31 cellular contexts compared by ENCODE assay signal in the genomic region with DNA sequence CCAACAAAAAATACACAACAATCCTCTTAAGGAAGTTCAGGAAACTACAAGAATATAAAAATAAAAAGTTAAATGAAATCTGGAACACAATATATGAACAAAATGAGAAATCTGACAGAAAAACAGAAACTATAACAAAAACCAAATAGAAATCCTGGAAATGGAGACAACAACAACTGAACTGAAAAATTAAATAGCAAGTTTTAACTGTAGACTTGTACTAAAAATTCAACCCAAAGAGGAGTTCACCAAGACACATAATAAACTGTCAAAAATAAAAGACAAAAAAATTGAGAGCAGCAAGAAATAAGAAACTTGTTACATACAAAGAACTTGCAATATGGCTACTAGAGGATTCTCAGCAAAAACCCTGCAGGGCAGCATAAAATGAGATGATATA.
"Had no signal": no experiment of that assay in that cellular context is flagged by ENCODE, and none has a peak within 500 bp of the region (broad histone marks: within the 10 kb centered on the region; RNA-seq: fewer than 3 reads in every experiment).

No MANE protein-coding gene starts in this region.

- H3K4me3 Mint-ChIP-seq: activated B cell treated with CpG ODN at 0.5 μM for 24 hours; activated CD4-positive, alpha-beta memory T cell treated with anti-CD3 and anti-CD28 coated beads, Interleukin-2, amount 10 ng/mL, durations not matched to agents 7 days and 5 days; activated CD4-positive, alpha-beta T cell treated with anti-CD3 and anti-CD28 coated beads, Interleukin-2, amount 10 ng/mL, durations not matched to agents 24 days and 14 days; activated CD8-positive, alpha-beta memory T cell treated with anti-CD3 and anti-CD28 coated beads, Interleukin-2, amount 10 ng/mL, durations not matched to agents 7 days and 5 days; activated CD8-positive, alpha-beta T cell treated with anti-CD3 and anti-CD28 coated beads, Interleukin-2, amount 10 ng/mL, durations not matched to agents 7 days and 5 days; activated naive CD4-positive, alpha-beta T cell treated with anti-CD3 and anti-CD28 coated beads for 36 hours; activated naive CD8-positive, alpha-beta T cell treated with anti-CD3 and anti-CD28 coated beads for 36 hours; activated T-cell treated with anti-CD3 and anti-CD28 coated beads, Interleukin-2, amount 50 U/mL, for 4 hours; central memory CD8-positive, alpha-beta T cell; T-helper 1 cell treated with Interleukin-12 subunit alpha and Interleukin-12 subunit beta and Interleukin-4 antibody, amounts not matched to agents 30 μg/mL and 1 μg/mL, for 36 hours had no signal

- H3K4me1 Mint-ChIP-seq: activated B cell treated with CpG ODN at 0.5 μM for 24 hours; activated CD4-positive, alpha-beta memory T cell treated with anti-CD3 and anti-CD28 coated beads, Interleukin-2, amount 10 ng/mL, durations not matched to agents 7 days and 5 days; activated CD4-positive, alpha-beta T cell treated with anti-CD3 and anti-CD28 coated beads, Interleukin-2, amount 10 ng/mL, durations not matched to agents 24 days and 14 days; activated CD8-positive, alpha-beta memory T cell treated with anti-CD3 and anti-CD28 coated beads, Interleukin-2, amount 10 ng/mL, durations not matched to agents 7 days and 5 days; central memory CD8-positive, alpha-beta T cell had no signal

- H3K27me3 Mint-ChIP-seq: activated B cell treated with CpG ODN at 0.5 μM for 24 hours; activated CD4-positive, alpha-beta memory T cell treated with anti-CD3 and anti-CD28 coated beads, Interleukin-2, amount 10 ng/mL, durations not matched to agents 7 days and 5 days; activated CD4-positive, alpha-beta T cell treated with anti-CD3 and anti-CD28 coated beads, Interleukin-2, amount 10 ng/mL, durations not matched to agents 24 days and 14 days; activated CD8-positive, alpha-beta memory T cell treated with anti-CD3 and anti-CD28 coated beads, Interleukin-2, amount 10 ng/mL, durations not matched to agents 7 days and 5 days; activated naive CD8-positive, alpha-beta T cell treated with anti-CD3 and anti-CD28 coated beads for 36 hours; central memory CD8-positive, alpha-beta T cell had no signal

- H3K27ac Mint-ChIP-seq: activated B cell treated with CpG ODN at 0.5 μM for 24 hours; activated CD4-positive, alpha-beta memory T cell treated with anti-CD3 and anti-CD28 coated beads, Interleukin-2, amount 10 ng/mL, durations not matched to agents 7 days and 5 days; activated CD4-positive, alpha-beta T cell treated with anti-CD3 and anti-CD28 coated beads, Interleukin-2, amount 10 ng/mL, durations not matched to agents 24 days and 14 days; activated CD8-positive, alpha-beta memory T cell treated with anti-CD3 and anti-CD28 coated beads, Interleukin-2, amount 10 ng/mL, durations not matched to agents 7 days and 5 days; activated CD8-positive, alpha-beta T cell treated with anti-CD3 and anti-CD28 coated beads, Interleukin-2, amount 10 ng/mL, durations not matched to agents 7 days and 5 days; activated naive CD4-positive, alpha-beta T cell treated with anti-CD3 and anti-CD28 coated beads for 36 hours; activated naive CD4-positive, alpha-beta T cell treated with anti-CD3 and anti-CD28 coated beads, Interleukin-2, amount 50 U/mL, for 72 hours; activated naive CD8-positive, alpha-beta T cell treated with anti-CD3 and anti-CD28 coated beads for 36 hours; T-helper 1 cell treated with Interleukin-12 subunit alpha and Interleukin-12 subunit beta and Interleukin-4 antibody, amounts not matched to agents 30 μg/mL and 1 μg/mL, for 36 hours had no signal

- ATAC-seq: activated CD8-positive, alpha-beta memory T cell treated with anti-CD3 and anti-CD28 coated beads, Interleukin-2, amount 10 ng/mL, durations not matched to agents 7 days and 5 days; activated CD8-positive, alpha-beta T cell treated with anti-CD3 and anti-CD28 coated beads, Interleukin-2, amount 10 ng/mL, durations not matched to agents 7 days and 5 days; activated naive CD4-positive, alpha-beta T cell treated with anti-CD3 and anti-CD28 coated beads, Interleukin-2, amount 50 U/mL, for 72 hours; activated T-cell treated with anti-CD3 and anti-CD28 coated beads, Interleukin-2, amount 50 U/mL, for 4 hours; body of pancreas had no signal

- DNase-seq: activated B cell treated with CpG ODN at 0.5 μM for 24 hours; activated CD4-positive, alpha-beta memory T cell treated with anti-CD3 and anti-CD28 coated beads, Interleukin-2, amount 10 ng/mL, durations not matched to agents 7 days and 5 days; activated CD4-positive, alpha-beta T cell treated with anti-CD3 and anti-CD28 coated beads for 4 hours; activated CD4-positive, alpha-beta T cell treated with anti-CD3 and anti-CD28 coated beads, Interleukin-2, amount 10 ng/mL, durations not matched to agents 24 days and 14 days; activated CD4-positive, alpha-beta T cell treated with anti-CD3 and anti-CD28 coated beads, Interleukin-2, amount 50 U/mL, for 48 hours; activated CD4-positive, CD25-positive, alpha-beta regulatory T cell treated with anti-CD3 and anti-CD28 coated beads, Interleukin-2, amount 50 U/mL, for 72 hours; activated CD8-positive, alpha-beta memory T cell treated with anti-CD3 and anti-CD28 coated beads for 24 hours; activated CD8-positive, alpha-beta memory T cell treated with anti-CD3 and anti-CD28 coated beads, Interleukin-2, amount 10 ng/mL, durations not matched to agents 7 days and 5 days; activated CD8-positive, alpha-beta memory T cell treated with anti-CD3 and anti-CD28 coated beads, Interleukin-2, amount 50 U/mL, for 48 hours; activated CD8-positive, alpha-beta T cell treated with anti-CD3 and anti-CD28 coated beads, Interleukin-2, amount 10 ng/mL, durations not matched to agents 7 days and 5 days; activated effector memory CD4-positive, alpha-beta T cell treated with anti-CD3 and anti-CD28 coated beads, Interleukin-2, amount 50 U/mL, for 16 hours; activated gamma-delta T cell treated with Interleukin-2 at 50 U/mL for 16 hours; activated naive CD4-positive, alpha-beta T cell; activated naive CD4-positive, alpha-beta T cell treated with anti-CD3 and anti-CD28 coated beads for 36 hours; activated naive CD4-positive, alpha-beta T cell treated with anti-CD3 and anti-CD28 coated beads, Interleukin-2, amount 50 U/mL, for 16 hours; activated naive CD8-positive, alpha-beta T cell treated with anti-CD3 and anti-CD28 coated beads for 36 hours; activated T-cell treated with anti-CD3 and anti-CD28 coated beads, Interleukin-2, amount 50 U/mL, for 4 hours; adrenal gland; amniotic stem cell; aorta; body of pancreas; brain microvascular endothelial cell; cerebellar nuclear complex; SW 1271; T-helper 1 cell; T-helper 9 cell had no signal

- FAIRE-seq: astrocyte, TTC549 had no signal
